Comparison of ENCODE assay signal across 25 cellular contexts in the genomic region with DNA sequence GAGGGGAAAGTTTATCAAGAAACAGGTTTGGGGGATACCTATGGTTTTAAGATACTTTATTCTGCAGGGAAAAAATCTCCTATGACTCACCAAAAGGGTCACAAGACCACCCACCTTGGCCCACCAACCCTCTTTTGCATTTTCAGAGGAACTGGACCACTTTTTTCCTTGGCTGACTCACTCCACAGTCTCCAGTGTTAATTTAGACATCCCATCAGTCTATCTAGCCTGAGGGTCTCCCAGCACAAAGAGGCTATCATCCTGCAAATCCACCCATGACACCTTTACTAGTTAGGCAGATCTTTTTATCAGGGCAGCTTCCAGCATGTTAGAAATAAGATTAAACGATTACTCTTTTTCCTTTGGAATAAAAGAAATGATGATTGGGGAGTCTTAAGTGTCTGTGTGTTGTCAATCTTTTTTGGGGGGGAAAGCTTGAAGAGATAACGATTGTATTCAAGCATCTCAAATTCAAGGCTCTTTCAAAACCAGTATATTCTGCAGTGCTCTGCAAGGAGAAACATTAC.
"Had no signal": no experiment of that assay in that cellular context is flagged by ENCODE, and none has a peak within 500 bp of the region (broad histone marks: within the 10 kb centered on the region; RNA-seq: fewer than 3 reads in every experiment).

No MANE protein-coding gene starts in this region.

- H3K4me1 Mint-ChIP-seq: stimulated activated memory B cell treated with anti-CD40 and anti-IgM and Interleukin-4, amounts not matched to agents 10 μg/mL and 1 μg/mL and 100 μg/mL, for 72 hours had no signal

- DNase-seq: effector memory CD8-positive, alpha-beta T cell; foreskin fibroblast; gastrocnemius medialis; head of caudate nucleus; left cardiac atrium; left lung; mesenchymal stem cell; midbrain; naive thymus-derived CD8-positive, alpha-beta T cell; occipital lobe; ovary; posterior cingulate gyrus; psoas muscle; right cardiac atrium; spleen; stimulated activated CD4-positive, alpha-beta T cell treated with anti-CD3 and anti-CD28 coated beads, Interleukin-4, amount 100 ng/mL, for 4 hours; stimulated activated naive CD8-positive, alpha-beta T cell treated with anti-CD3 and anti-CD28 coated beads, Interleukin-15, Interleukin-2, amounts not matched to agents 100 U/mL and 50 U/mL, for 24 hours; upper lobe of left lung had no signal

- ATAC-seq: effector memory CD8-positive, alpha-beta T cell; gastrocnemius medialis; left cardiac atrium; left lung; naive thymus-derived CD8-positive, alpha-beta T cell; psoas muscle; right cardiac atrium; stimulated activated memory B cell treated with anti-CD40 and anti-IgM and Interleukin-4, amounts not matched to agents 10 μg/mL and 1 μg/mL and 100 μg/mL, for 72 hours; stimulated activated naive CD8-positive, alpha-beta T cell treated with anti-CD3 and anti-CD28 coated beads, Interleukin-15, Interleukin-2, amounts not matched to agents 100 U/mL and 50 U/mL, for 24 hours had no signal

- H3K4me1 ChIP-seq: gastrocnemius medialis, left lung, psoas muscle, spleen, tibial nerve, upper lobe of left lung had no signal

- H3K27me3 ChIP-seq: gastrocnemius medialis, left lung, ovary, tibial nerve, upper lobe of left lung had no signal

- H3K27ac Mint-ChIP-seq: effector memory CD8-positive, alpha-beta T cell; naive thymus-derived CD8-positive, alpha-beta T cell; stimulated activated memory B cell treated with anti-CD40 and anti-IgM and Interleukin-4, amounts not matched to agents 10 μg/mL and 1 μg/mL and 100 μg/mL, for 72 hours had no signal

- H3K36me3 Mint-ChIP-seq: stimulated activated memory B cell treated with anti-CD40 and anti-IgM and Interleukin-4, amounts not matched to agents 10 μg/mL and 1 μg/mL and 100 μg/mL, for 72 hours had no signal

- FAIRE-seq: islet of Langerhans, urothelium cell line had no signal

- H3K4me3 Mint-ChIP-seq: effector memory CD8-positive, alpha-beta T cell; naive thymus-derived CD8-positive, alpha-beta T cell; stimulated activated memory B cell treated with anti-CD40 and anti-IgM and Interleukin-4, amounts not matched to agents 10 μg/mL and 1 μg/mL and 100 μg/mL, for 72 hours had no signal

- H3K36me3 ChIP-seq: gastrocnemius medialis, left lung, ovary, spleen, thoracic aorta, tibial nerve, upper lobe of left lung had no signal

- H3K9me3 Mint-ChIP-seq: stimulated activated memory B cell treated with anti-CD40 and anti-IgM and Interleukin-4, amounts not matched to agents 10 μg/mL and 1 μg/mL and 100 μg/mL, for 72 hours had no signal

- H3K9me3 ChIP-seq: gastrocnemius medialis, left lung, ovary, psoas muscle, spleen, thoracic aorta, upper lobe of left lung had no signal

- H3K4me3 ChIP-seq: coronary artery, gastrocnemius medialis, left lung, ovary, psoas muscle, skin epidermis, spleen, thoracic aorta, tibial nerve, upper lobe of left lung had no signal

- H3K27ac ChIP-seq: coronary artery, gastrocnemius medialis, left lung, ovary, psoas muscle, skin epidermis, spleen, thoracic aorta, tibial nerve, upper lobe of left lung had no signal
